Comparison of ENCODE assay signal across 8 cellular contexts in the genomic region with DNA sequence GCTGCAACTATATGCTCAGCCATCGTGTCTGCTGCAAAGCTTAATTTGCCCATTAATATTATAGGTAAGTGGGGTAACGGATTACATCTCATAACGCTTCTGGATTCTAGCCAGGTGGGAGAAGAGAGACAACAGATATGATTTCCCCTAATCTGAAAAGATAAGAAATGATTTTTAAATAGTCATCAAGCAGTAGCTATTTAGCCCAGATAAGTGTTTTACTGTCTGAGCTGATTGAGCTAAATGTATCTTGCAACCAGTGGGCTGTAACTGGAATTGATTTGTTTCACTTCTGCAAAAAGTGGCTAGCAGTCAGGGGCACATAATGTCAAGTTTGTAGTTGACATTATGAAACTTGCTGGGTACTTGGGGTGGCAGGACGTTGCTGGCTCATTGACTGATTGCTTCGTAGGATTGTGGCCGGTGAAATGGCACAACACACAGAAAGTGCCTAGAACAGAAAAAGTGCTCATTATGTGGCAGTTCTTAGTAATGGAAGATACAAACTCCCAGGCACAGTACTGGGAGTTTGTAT.
DNase-seq lines count a peak whose midpoint lies in the region; ATAC-seq lines count a peak whose summit lies in the region.

No MANE protein-coding gene starts in this region.

- ATAC-seq in GM18511 (IDR thresholded peaks at IDR 0.05; ENCODE audit: unreplicated experiment) (peak; percentile 96), GM21526 (IDR thresholded peaks at IDR 0.05; ENCODE audit: low FRiP score, unreplicated experiment) (peak; percentile 81), HG03342 (IDR thresholded peaks at IDR 0.05; ENCODE audit: unreplicated experiment) (peak; percentile 86)
- peak; percentile 33 for ATAC-seq in effector memory CD8-positive, alpha-beta T cell (replicated peaks)

- H3K4me1 Mint-ChIP-seq in effector memory CD8-positive, alpha-beta T cell (ENCODE audit: low read depth in 2 of 2), result peaks cover 0 to 5% of the 10 kb centered on the region in 2 donors

- H3K27ac Mint-ChIP-seq in effector memory CD8-positive, alpha-beta T cell, result no peak overlapping the region

- H3K27me3 Mint-ChIP-seq in effector memory CD8-positive, alpha-beta T cell, result no peaks in the 10 kb centered on the region

- no peak for DNase-seq in effector memory CD8-positive, alpha-beta T cell
- DNase-seq in NCI-H82 treated with DMSO at 0.1 percent for 48 hours (lab: John Stamatoyannopoulos, UW; ENCODE audit: unreplicated experiment) (no peak), Kasumi-1 (lab: John Stamatoyannopoulos, UW) (no peak), NCI-H1694 (lab: John Stamatoyannopoulos, UW) (no peak), COR-L47 (lab: John Stamatoyannopoulos, UW) (no peak)

- H3K9me3 Mint-ChIP-seq in effector memory CD8-positive, alpha-beta T cell, result no peaks in the 10 kb centered on the region

- H3K36me3 Mint-ChIP-seq in effector memory CD8-positive, alpha-beta T cell (ENCODE audit: insufficient read depth), result peaks cover 60% of the 10 kb centered on the region

- H3K4me3 Mint-ChIP-seq in effector memory CD8-positive, alpha-beta T cell, result no peak overlapping the region

Comparison
In these comparisons a context has a peak if more than half of its experiments do, and no peak if none do; other contexts are left out.
1. ATAC-seq: peak in every context shown above with its lines; median percentile 96 in GM18511; 86 in HG03342; 81 in GM21526; 33 in effector memory CD8-positive, alpha-beta T cell.